8 cellular contexts compared by ENCODE assay signal in genomic region chr3:12994357-12994606, GRCh38.
DNase-seq lines count a peak whose midpoint lies in the region; ATAC-seq and TF ChIP-seq lines count a peak whose summit lies in the region.

No MANE protein-coding gene starts in this region.

- no TSS peak for BruUV-seq in OCI-LY7 (replicated peaks; lab: Mats Ljungman, UMichigan)

- peaks cover 24% of the 10 kb centered on the region for H3K36me3 Mint-ChIP-seq in activated CD4-positive, alpha-beta T cell treated with anti-CD3 and anti-CD28 coated beads, Interleukin-2, amount 10 ng/mL, durations not matched to agents 7 days and 5 days (ENCODE audit: low read depth)
- H3K36me3 Mint-ChIP-seq in effector memory CD8-positive, alpha-beta T cell (ENCODE audit: insufficient read depth), result peaks cover 45% of the 10 kb centered on the region
- peaks cover 0 to 21% (median 6%) of the 10 kb centered on the region in 5 donors for H3K36me3 Mint-ChIP-seq in naive thymus-derived CD4-positive, alpha-beta T cell

- CTCF ChIA-PET in activated CD4-positive, alpha-beta T cell treated with anti-CD3 and anti-CD28 coated beads, Interleukin-2, amount 10 ng/mL, durations not matched to agents 7 days and 5 days (lab: Charles Lee), result interaction anchor here (1.1 to 4.6 kb wide), 11 partner anchors 9 to 121 kb away, joined by 3 to 45 read pairs (median 6); no protein-coding TSS in a partner anchor
- CTCF ChIA-PET in OCI-LY7 (lab: Charles Lee; ENCODE audit: unreplicated experiment), result no interaction called here
- CTCF ChIA-PET in naive thymus-derived CD4-positive, alpha-beta T cell (lab: Charles Lee), result interaction anchor here (1.2 to 2.8 kb wide), 6 partner anchors 11 to 21 kb away, joined by 4 to 23 read pairs (median 8); no protein-coding TSS in a partner anchor

- peaks cover 15% of the 10 kb centered on the region for H3K4me1 Mint-ChIP-seq in activated CD4-positive, alpha-beta T cell treated with anti-CD3 and anti-CD28 coated beads, Interleukin-2, amount 10 ng/mL, durations not matched to agents 7 days and 5 days
- H3K4me1 Mint-ChIP-seq in effector memory CD8-positive, alpha-beta T cell (ENCODE audit: low read depth in 2 of 2), result peaks cover 43 to 50% of the 10 kb centered on the region in 2 donors
- peaks cover 20 to 80% (median 71%) of the 10 kb centered on the region in 7 donors for H3K4me1 Mint-ChIP-seq in naive thymus-derived CD4-positive, alpha-beta T cell

- peaks cover 47% of the 10 kb centered on the region for H3K4me1 ChIP-seq in OCI-LY7 (ENCODE audit: insufficient read depth, low read length, poor library complexity, severe bottlenecking)
- H3K4me1 ChIP-seq in naive thymus-derived CD4-positive, alpha-beta T cell (ENCODE audit: control insufficient read depth in 2 of 2, insufficient read depth in 2 of 2, low read length in 2 of 2), result peaks cover 20 to 26% of the 10 kb centered on the region in 2 donors

- H2AFZ ChIP-seq in OCI-LY7 (ENCODE audit: low read length), result no peak overlapping the region

- TF ChIP-seq CTCF in OCI-LY7 (conservative IDR thresholded peaks at IDR 0.05; ENCODE audit: low read length), result no peak

- DNase-seq in activated CD4-positive, alpha-beta T cell treated with anti-CD3 and anti-CD28 coated beads, Interleukin-2, amount 10 ng/mL, durations not matched to agents 7 days and 5 days, result no peak
- no peak for DNase-seq in activated CD4-positive, alpha-beta T cell treated with anti-CD3 and anti-CD28 coated beads for 1 hour
- DNase-seq in OCI-LY7 (ENCODE audit: low spot score), result no peak
- no peak for DNase-seq in effector memory CD8-positive, alpha-beta T cell
- peak in 1 of 9 donors; percentile 9 for DNase-seq in naive thymus-derived CD4-positive, alpha-beta T cell
- no peak for DNase-seq in NCI-H345 (lab: John Stamatoyannopoulos, UW)
- no peak for DNase-seq in NCI-H1436 (lab: John Stamatoyannopoulos, UW)

- intact Hi-C loops in OCI-LY7 (cut with micrococcal nuclease; ENCODE audit: unreplicated experiment), result loop anchor here (2.0 kb wide), 1 partner anchor 21 kb away; no protein-coding TSS in a partner anchor
- intact Hi-C loops in naive thymus-derived CD4-positive, alpha-beta T cell (cut with micrococcal nuclease), result loop anchor here (1.0 to 2.0 kb wide), 2 partner anchors 75 to 79 kb away; partner anchors contain the start of gene IQSEC1 (in 1 of the 2)

- no peak overlapping the region for H3K27ac ChIP-seq in OCI-LY7 (ENCODE audit: low read depth, low read length, poor library complexity, severe bottlenecking)
- peak overlapping the region; percentile 77 for H3K27ac ChIP-seq in naive thymus-derived CD4-positive, alpha-beta T cell (ENCODE audit: low read depth, low read length)

- no peak for ATAC-seq in effector memory CD8-positive, alpha-beta T cell (replicated peaks)
- peak; percentile 7 for ATAC-seq in naive thymus-derived CD4-positive, alpha-beta T cell
- ATAC-seq in GM21526 (IDR thresholded peaks at IDR 0.05; ENCODE audit: low FRiP score, unreplicated experiment), result no peak

- no peaks in the 10 kb centered on the region for H3K27me3 ChIP-seq in naive thymus-derived CD4-positive, alpha-beta T cell (ENCODE audit: control insufficient read depth in 2 of 2, insufficient read depth in 2 of 2, low read length in 2 of 2)

- H3K27ac Mint-ChIP-seq in activated CD4-positive, alpha-beta T cell treated with anti-CD3 and anti-CD28 coated beads, Interleukin-2, amount 10 ng/mL, durations not matched to agents 7 days and 5 days, result no peak overlapping the region
- H3K27ac Mint-ChIP-seq in effector memory CD8-positive, alpha-beta T cell, result peak overlapping the region; percentile 92 to 98
- H3K27ac Mint-ChIP-seq in naive thymus-derived CD4-positive, alpha-beta T cell, result peak overlapping the region in 3 of 9 donors; percentile 87 to 94 (median 92)

- peaks cover 29% of the 10 kb centered on the region; the same call in 1 of the 2 replicates for H3K79me2 ChIP-seq in OCI-LY7 (ENCODE audit: insufficient read depth, low read depth, low read length)

- peak overlapping the region; percentile 80 for H3K4me3 Mint-ChIP-seq in activated CD4-positive, alpha-beta T cell treated with anti-CD3 and anti-CD28 coated beads, Interleukin-2, amount 10 ng/mL, durations not matched to agents 7 days and 5 days
- H3K4me3 Mint-ChIP-seq in effector memory CD8-positive, alpha-beta T cell, result peak overlapping the region; percentile 88 to 98
- H3K4me3 Mint-ChIP-seq in naive thymus-derived CD4-positive, alpha-beta T cell, result peak overlapping the region; percentile 91 to 97 (median 95)

- H3K27me3 Mint-ChIP-seq in activated CD4-positive, alpha-beta T cell treated with anti-CD3 and anti-CD28 coated beads, Interleukin-2, amount 10 ng/mL, durations not matched to agents 7 days and 5 days, result no peaks in the 10 kb centered on the region
- H3K27me3 Mint-ChIP-seq in effector memory CD8-positive, alpha-beta T cell, result no peaks in the 10 kb centered on the region
- H3K27me3 Mint-ChIP-seq in naive thymus-derived CD4-positive, alpha-beta T cell, result peaks cover 0 to 5% (median 0%) of the 10 kb centered on the region in 5 donors

- peak overlapping the region; percentile 69 for H3K4me3 ChIP-seq in OCI-LY7 (ENCODE audit: low read depth, low read length, poor library complexity, severe bottlenecking)
- H3K4me3 ChIP-seq in naive thymus-derived CD4-positive, alpha-beta T cell (ENCODE audit: low read length), result peak overlapping the region; percentile 69

- H3K9me2 ChIP-seq in OCI-LY7 (ENCODE audit: insufficient read depth, low read length), result no peaks in the 10 kb centered on the region

- H3K9me3 Mint-ChIP-seq in activated CD4-positive, alpha-beta T cell treated with anti-CD3 and anti-CD28 coated beads, Interleukin-2, amount 10 ng/mL, durations not matched to agents 7 days and 5 days, result no peaks in the 10 kb centered on the region
- no peaks in the 10 kb centered on the region for H3K9me3 Mint-ChIP-seq in effector memory CD8-positive, alpha-beta T cell
- peaks cover 0 to 1% (median 0%) of the 10 kb centered on the region in 11 donors for H3K9me3 Mint-ChIP-seq in naive thymus-derived CD4-positive, alpha-beta T cell

- POLR2A ChIA-PET in activated CD4-positive, alpha-beta T cell treated with anti-CD3 and anti-CD28 coated beads, Interleukin-2, amount 10 ng/mL, durations not matched to agents 7 days and 5 days (lab: Charles Lee), result no interaction called here
- POLR2A ChIA-PET in OCI-LY7 (lab: Charles Lee), result no interaction called here
- POLR2A ChIA-PET in naive thymus-derived CD4-positive, alpha-beta T cell (lab: Charles Lee), result interaction anchor here (1.2 to 2.9 kb wide), 4 partner anchors 10 to 57 kb away, joined by 4 to 20 read pairs (median 14); no protein-coding TSS in a partner anchor

- H3K4me2 ChIP-seq in OCI-LY7 (ENCODE audit: low read length), result peak overlapping the region; percentile 96

- H3K9me3 ChIP-seq in OCI-LY7 (ENCODE audit: low read length), result no peaks in the 10 kb centered on the region
- H3K9me3 ChIP-seq in naive thymus-derived CD4-positive, alpha-beta T cell (ENCODE audit: control insufficient read depth in 2 of 3, low read length in 3 of 3), result no peaks in the 10 kb centered on the region

- H4K20me1 ChIP-seq in OCI-LY7 (ENCODE audit: insufficient read depth, low read length), result peaks cover 4% of the 10 kb centered on the region; the same call in 1 of the 2 replicates

- H3K36me3 ChIP-seq in OCI-LY7 (ENCODE audit: insufficient read depth, low read length), result peaks cover 9% of the 10 kb centered on the region
- H3K36me3 ChIP-seq in naive thymus-derived CD4-positive, alpha-beta T cell (ENCODE audit: control insufficient read depth in 2 of 3, insufficient read depth in 3 of 3, low read length in 3 of 3), result peaks cover 0 to 11% (median 0%) of the 10 kb centered on the region in 3 experiments
